2 cellular contexts compared by ENCODE assay signal in the genomic region with DNA sequence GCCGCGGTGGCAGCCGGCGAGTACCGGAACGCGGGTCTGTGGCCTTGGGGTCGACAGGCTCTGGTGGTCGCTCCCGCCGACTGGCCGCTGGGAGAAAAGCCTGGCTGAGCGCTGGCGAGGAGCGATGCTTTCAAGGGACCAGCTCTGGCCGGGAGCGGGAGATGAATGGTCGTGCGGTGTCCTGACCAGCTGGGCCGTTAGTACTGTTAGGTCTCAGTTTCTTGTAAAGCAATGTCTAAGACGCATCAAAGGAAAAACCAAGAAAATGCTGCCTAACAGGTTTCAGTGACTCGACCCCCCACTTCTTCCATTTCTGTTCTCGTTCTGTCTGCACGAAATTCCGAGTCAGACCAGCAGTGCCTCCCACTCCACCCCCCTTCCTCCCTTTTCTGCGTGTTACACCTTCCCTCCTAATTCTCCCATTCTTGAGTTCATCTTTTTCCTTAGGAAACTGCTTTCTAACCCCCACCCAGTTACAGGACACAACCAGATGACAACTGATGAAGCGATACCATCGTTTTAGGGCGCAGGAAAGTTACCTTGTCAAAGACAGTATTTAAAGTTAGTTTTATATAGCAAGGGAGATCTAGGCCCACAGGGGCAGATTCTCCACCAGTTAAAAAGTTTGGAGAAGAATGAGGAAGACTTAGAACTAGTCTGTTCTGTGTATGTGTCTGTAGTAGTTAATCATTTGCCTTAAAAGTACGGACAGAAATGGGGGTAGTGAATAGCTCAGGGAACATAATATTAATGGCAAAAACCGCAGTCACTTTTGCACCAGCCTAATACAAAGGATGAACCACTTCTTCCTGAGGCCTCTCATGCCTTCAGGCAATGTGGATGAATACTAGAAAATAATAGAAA.
TF ChIP-seq lines count a peak whose summit lies in the region.

No MANE protein-coding gene starts in this region.

TF ChIP-seq in GM12891, 5 proteins besides CTCF, POLR2A, EP300 and RAD21 (continued from another document):
- TF ChIP-seq POLR2AphosphoS5 (IDR thresholded peaks at IDR 0.05; ENCODE audit: low read depth, low read length) (no peak), TAF1 (IDR thresholded peaks at IDR 0.05; ENCODE audit: low read depth, low read length) (no peak), PAX5 (IDR thresholded peaks at IDR 0.05; ENCODE audit: insufficient read depth, low read length, severe bottlenecking) (no peak), POU2F2 (IDR thresholded peaks at IDR 0.05; ENCODE audit: low read depth, low read length) (no peak)

TF ChIP-seq in HCT116, 20 proteins besides CTCF, POLR2A, EP300 and RAD21:
- TF ChIP-seq ATF3 (IDR thresholded peaks at IDR 0.05) (no peak), EGR1 (IDR thresholded peaks at IDR 0.05; ENCODE audit: low read depth) (no peak), ZNF274 (IDR thresholded peaks at IDR 0.05; ENCODE audit: low read depth, low read length) (no peak), TCF7L2 (IDR thresholded peaks at IDR 0.05; ENCODE audit: borderline replicate concordance, extremely low read depth, insufficient read depth, insufficient read length) (no peak), YY1 (IDR thresholded peaks at IDR 0.05; ENCODE audit: extremely low read depth, insufficient replicate concordance, low read depth, low read length) (no peak), EZH2 (IDR thresholded peaks at IDR 0.05) (no peak), SP1 (IDR thresholded peaks at IDR 0.05; ENCODE audit: low read depth) (no peak), ELF1 (IDR thresholded peaks at IDR 0.05; ENCODE audit: borderline replicate concordance, low read depth) (no peak), POLR2AphosphoS5 (IDR thresholded peaks at IDR 0.05; ENCODE audit: low read depth, low read length) (no peak), CBX3 (IDR thresholded peaks at IDR 0.05; ENCODE audit: low read depth) (no peak), CEBPB (IDR thresholded peaks at IDR 0.05; ENCODE audit: low read depth) (no peak), EZH2phosphoT487 (IDR thresholded peaks at IDR 0.05; ENCODE audit: borderline replicate concordance) (no peak), JUND (IDR thresholded peaks at IDR 0.05) (no peak), ZFX (IDR thresholded peaks at IDR 0.05) (no peak), FOSL1 (IDR thresholded peaks at IDR 0.05; ENCODE audit: low read depth) (no peak), SIN3A (IDR thresholded peaks at IDR 0.05; ENCODE audit: low read depth) (no peak)
- TF ChIP-seq, protein P1, sequence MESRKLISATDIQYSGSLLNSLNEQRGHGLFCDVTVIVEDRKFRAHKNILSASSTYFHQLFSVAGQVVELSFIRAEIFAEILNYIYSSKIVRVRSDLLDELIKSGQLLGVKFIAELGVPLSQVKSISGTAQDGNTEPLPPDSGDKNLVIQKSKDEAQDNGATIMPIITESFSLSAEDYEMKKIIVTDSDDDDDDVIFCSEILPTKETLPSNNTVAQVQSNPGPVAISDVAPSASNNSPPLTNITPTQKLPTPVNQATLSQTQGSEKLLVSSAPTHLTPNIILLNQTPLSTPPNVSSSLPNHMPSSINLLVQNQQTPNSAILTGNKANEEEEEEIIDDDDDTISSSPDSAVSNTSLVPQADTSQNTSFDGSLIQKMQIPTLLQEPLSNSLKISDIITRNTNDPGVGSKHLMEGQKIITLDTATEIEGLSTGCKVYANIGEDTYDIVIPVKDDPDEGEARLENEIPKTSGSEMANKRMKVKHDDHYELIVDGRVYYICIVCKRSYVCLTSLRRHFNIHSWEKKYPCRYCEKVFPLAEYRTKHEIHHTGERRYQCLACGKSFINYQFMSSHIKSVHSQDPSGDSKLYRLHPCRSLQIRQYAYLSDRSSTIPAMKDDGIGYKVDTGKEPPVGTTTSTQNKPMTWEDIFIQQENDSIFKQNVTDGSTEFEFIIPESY (IDR thresholded peaks at IDR 0.05; ENCODE audit: extremely low read depth, insufficient replicate concordance, low read length), result no peak
